ENCODE assay signal across 12 cellular contexts in the genomic region with DNA sequence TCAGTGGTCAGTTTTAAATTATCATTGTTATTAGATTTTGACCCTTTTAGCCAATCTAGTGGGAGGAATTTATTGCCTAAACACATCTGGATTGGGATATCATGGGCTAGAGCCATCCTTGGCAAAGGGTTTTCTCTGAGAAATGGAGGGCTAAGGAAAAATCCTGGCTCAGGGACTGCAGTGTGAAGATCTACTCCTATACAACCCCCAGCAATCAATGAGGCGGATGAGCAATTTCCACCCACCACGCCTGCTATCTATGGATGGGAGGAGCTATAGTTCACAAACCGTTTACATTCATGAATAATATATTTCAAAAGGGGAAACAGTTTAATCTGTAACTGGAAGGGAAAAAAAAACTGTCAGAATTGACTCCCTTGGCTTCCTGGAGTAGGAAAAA. TPM values are rescaled to one million over a fixed set of nuclear protein-coding genes. Genes with fewer than 3 reads are reported as not detected.
A peak's percentile ranks its signal among the peaks of the same experiment; 100 is the strongest.
DNase-seq lines count a peak whose midpoint lies in the region; ATAC-seq and TF ChIP-seq lines count a peak whose summit lies in the region.
"Had no signal": no experiment of that assay in that cellular context is flagged by ENCODE, and none has a peak within 500 bp of the region (broad histone marks: within the 10 kb centered on the region; RNA-seq: fewer than 3 reads in every experiment).

No MANE protein-coding gene starts in this region.

- H3K9me2 ChIP-seq in PC-3 (replicated peaks; ENCODE audit: low read length): no peaks in the 10 kb centered on the region

- no peak overlapping the region for H2AFZ ChIP-seq in PC-3 (ENCODE audit: low read length)
- no peak overlapping the region for H2AFZ ChIP-seq in neural progenitor cell (replicated peaks)

- H3K79me2 ChIP-seq in PC-3 (ENCODE audit: low read length) (peaks cover 76% of the 10 kb centered on the region), neural progenitor cell (ENCODE audit: low read depth) (no peaks in the 10 kb centered on the region)

- H3K4me2 ChIP-seq in PC-3 (ENCODE audit: low read length): peak overlapping the region; percentile 98
- H3K4me2 ChIP-seq in neural progenitor cell: no peak overlapping the region

- H4K20me1 ChIP-seq in PC-3 (ENCODE audit: low read length) (peaks cover 20% of the 10 kb centered on the region), neural progenitor cell (ENCODE audit: low read depth) (no peaks in the 10 kb centered on the region)

- no peak for DNase-seq in AG09309 (ENCODE audit: low read depth)
- peak; percentile 31 for DNase-seq in PC-3
- no peak for DNase-seq in coronary artery (ENCODE audit: low spot score)
- no peak for DNase-seq in neural progenitor cell (ENCODE audit: low spot score)
- no peak for DNase-seq in NCI-H1436 (lab: John Stamatoyannopoulos, UW)
- DNase-seq in NK-92 treated with Interleukin-12 subunit alpha and Interleukin-12 subunit beta, amount 100 ng/mL, for 24 hours (lab: John Stamatoyannopoulos, UW): no peak
- DNase-seq: activated T-cell treated with anti-CD3 and anti-CD28 coated beads, Interleukin-2, amount 50 U/mL, for 4 hours; CD4-positive, CD25-positive, alpha-beta regulatory T cell; NCI-H2171; stimulated activated CD4-positive, alpha-beta T cell treated with anti-CD3 and anti-CD28 coated beads, Interleukin-4, amount 100 ng/mL, for 24 hours had no signal

- peak overlapping the region; percentile 74 for H3K27ac ChIP-seq in PC-3 (ENCODE audit: low read length)
- H3K27ac ChIP-seq in coronary artery: peak overlapping the region; percentile 96 to 97
- H3K27ac ChIP-seq in neural progenitor cell: no peak overlapping the region

- H3K36me3 Mint-ChIP-seq in neural progenitor cell: no peaks in the 10 kb centered on the region
- H3K36me3 Mint-ChIP-seq: CD4-positive, CD25-positive, alpha-beta regulatory T cell had no signal

- intact Hi-C loops in PC-3 (cut with micrococcal nuclease): loop anchor here (1.0 to 10.0 kb wide), 5 partner anchors 49 to 280 kb away; partner anchors contain the start of gene MET

- POLR2A ChIA-PET in PC-3 (lab: Charles Lee; ENCODE audit: unreplicated experiment): interaction anchor here (0.5 to 0.7 kb wide), 2 partner anchors 57 to 173 kb away, joined by 3 read pairs; no protein-coding TSS in a partner anchor

- H3K27me3 ChIP-seq in PC-3 (ENCODE audit: low read length) (no peaks in the 10 kb centered on the region), neural progenitor cell (peaks cover 51% of the 10 kb centered on the region)

- peaks cover 26% of the 10 kb centered on the region for H3K4me1 Mint-ChIP-seq in neural progenitor cell

- H3K9me3 Mint-ChIP-seq in neural progenitor cell: no peaks in the 10 kb centered on the region
- H3K9me3 Mint-ChIP-seq: activated T-cell treated with anti-CD3 and anti-CD28 coated beads, Interleukin-2, amount 50 U/mL, for 4 hours had no signal

- H3K4me3 Mint-ChIP-seq in neural progenitor cell: peak overlapping the region; percentile 91

- H3K4me3 ChIP-seq in AG09309 (ENCODE audit: control insufficient read depth, low read depth, low read length) (peak overlapping the region; percentile 98), PC-3 (ENCODE audit: low read length) (peak overlapping the region; percentile 97), coronary artery (peak overlapping the region; percentile 86), neural progenitor cell (no peak overlapping the region)

- H3K36me3 ChIP-seq in PC-3 (ENCODE audit: low read depth, low read length): peaks cover 40% of the 10 kb centered on the region
- no peaks in the 10 kb centered on the region for H3K36me3 ChIP-seq in neural progenitor cell

- no TSS peak for BruUV-seq in PC-3 (replicated peaks; lab: Mats Ljungman, UMichigan)

- CTCF ChIA-PET in PC-3 (lab: Charles Lee): interaction anchor here (1.4 to 3.1 kb wide), 2 partner anchors 61 to 268 kb away, joined by 3 to 34 read pairs; no protein-coding TSS in a partner anchor

- H3K4me1 ChIP-seq in PC-3 (ENCODE audit: insufficient read depth, low read length): peaks cover 60% of the 10 kb centered on the region
- no peaks in the 10 kb centered on the region for H3K4me1 ChIP-seq in neural progenitor cell

- peak overlapping the region; percentile 92 for H3K9ac ChIP-seq in PC-3 (ENCODE audit: low read length)
- H3K9ac ChIP-seq in neural progenitor cell: no peak overlapping the region

- peaks cover 2% of the 10 kb centered on the region for H3F3A ChIP-seq in PC-3 (ENCODE audit: low read length, unreplicated experiment)
- peaks cover 13% of the 10 kb centered on the region for H3F3A ChIP-seq in neural progenitor cell (ENCODE audit: low read depth)

- H3K9me3 ChIP-seq in PC-3 (ENCODE audit: low read length) (no peaks in the 10 kb centered on the region), neural progenitor cell (ENCODE audit: low read depth) (no peaks in the 10 kb centered on the region)

- H3K27ac Mint-ChIP-seq in neural progenitor cell: no peak overlapping the region

- H3K27me3 Mint-ChIP-seq in neural progenitor cell (ENCODE audit: insufficient read depth, low read depth): peaks cover 32% of the 10 kb centered on the region

- ATAC-seq in PC-3 (no peak), GM19328 (IDR thresholded peaks at IDR 0.05; ENCODE audit: unreplicated experiment) (no peak), HG02973 (IDR thresholded peaks at IDR 0.05; ENCODE audit: unreplicated experiment) (no peak)
- ATAC-seq: activated T-cell treated with anti-CD3 and anti-CD28 coated beads, Interleukin-2, amount 50 U/mL, for 4 hours had no signal

- TF ChIP-seq CTCF in AG09309 (IDR thresholded peaks at IDR 0.05; ENCODE audit: control insufficient read depth, insufficient read depth, low read depth, low read length, missing control alignments): no peak
- TF ChIP-seq CTCF in PC-3 (conservative IDR thresholded peaks at IDR 0.05; ENCODE audit: low read depth, low read length): no peak
- TF ChIP-seq CTCF in coronary artery (IDR thresholded peaks at IDR 0.05): no peak
- no peak for TF ChIP-seq CTCF in neural progenitor cell (IDR thresholded peaks at IDR 0.05)

RNA-seq across cellular contexts. Expression of gene CAV1, which starts 2.7 kb away (rescaled TPM):
- 284 and 296 TPM in 2 replicates for total RNA-seq in PC-3 (2014; rRNA removed)
- total RNA-seq in neural progenitor cell (ENCODE audit: low replicate concordance): 0.19 and 1.2 TPM in 2 replicates
- total RNA-seq: CD4-positive, CD25-positive, alpha-beta regulatory T cell had no signal

RNA-seq across cellular contexts. Expression of gene CAV2, which starts 28.0 kb away (rescaled TPM):
- total RNA-seq in PC-3 (2014; rRNA removed) (76.6 and 84.4 TPM in 2 replicates), neural progenitor cell (ENCODE audit: low replicate concordance) (0.37 and 0.56 TPM in 2 replicates)
- total RNA-seq: CD4-positive, CD25-positive, alpha-beta regulatory T cell had no signal

Comparison
In these comparisons a context has a peak if more than half of its experiments do, and no peak if none do; other contexts are left out.
1. RNA of gene CAV1, which starts 2.7 kb away (total RNA-seq): 284 to 296 TPM in PC-3; 0.19 to 1.2 TPM in neural progenitor cell; every median in the first group is over 100 times any median in the second.
2. RNA of gene CAV2, which starts 28.0 kb away (total RNA-seq): 76.6 to 84.4 TPM in PC-3; 0.37 to 0.56 TPM in neural progenitor cell; every median in the first group is over 10 times any median in the second.